ENCODE assay signal across 1 cellular context in genomic region chr15:99507732-99508571, GRCh38.
TF ChIP-seq lines count a peak whose summit lies in the region.

No MANE protein-coding gene starts in this region.

TF ChIP-seq in HEK293, 187 proteins besides CTCF, POLR2A, EP300 and RAD21 (continued from another document):
- TF ChIP-seq PRDM10 (tag by site-specific recombination; IDR thresholded peaks at IDR 0.05) = no peak
- no peak for TF ChIP-seq ZSCAN30 (tag by site-specific recombination; IDR thresholded peaks at IDR 0.05)
- 0 out of 2 replicates have a peak, but pooled peaks have one; percentile 14 for TF ChIP-seq PBX3 (CRISPR knock-in tag; IDR thresholded peaks at IDR 0.05)
- TF ChIP-seq ZNF580 (tag by site-specific recombination; IDR thresholded peaks at IDR 0.05) = 0 out of 2 replicates have a peak, but pooled peaks have one; percentile 1
